Comparison of ENCODE assay signal across 39 cellular contexts in the genomic region with DNA sequence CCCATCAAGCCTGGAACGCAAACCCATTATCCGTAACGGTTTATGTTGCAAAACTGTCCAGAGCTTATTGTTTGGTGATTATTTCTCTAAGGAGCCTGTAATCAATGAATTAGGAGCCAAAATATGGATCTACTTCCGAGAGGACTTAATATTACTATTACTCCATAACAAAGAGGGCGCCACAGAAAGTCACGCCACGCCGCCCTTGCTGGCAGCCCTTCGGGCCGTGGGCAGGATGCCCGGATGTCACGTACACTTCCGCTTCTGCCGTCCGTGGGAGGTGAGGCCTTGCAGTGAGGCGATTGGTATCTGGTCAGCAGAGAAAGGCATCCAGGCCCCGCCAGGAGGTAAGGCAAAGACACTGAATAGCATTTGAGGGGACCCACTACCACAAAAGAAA. TPM values are rescaled to one million over a fixed set of nuclear protein-coding genes. Genes with fewer than 3 reads are reported as not detected.
"Had no signal": no experiment of that assay in that cellular context is flagged by ENCODE, and none has a peak within 500 bp of the region (broad histone marks: within the 10 kb centered on the region; RNA-seq: fewer than 3 reads in every experiment).

A gene with protein sequence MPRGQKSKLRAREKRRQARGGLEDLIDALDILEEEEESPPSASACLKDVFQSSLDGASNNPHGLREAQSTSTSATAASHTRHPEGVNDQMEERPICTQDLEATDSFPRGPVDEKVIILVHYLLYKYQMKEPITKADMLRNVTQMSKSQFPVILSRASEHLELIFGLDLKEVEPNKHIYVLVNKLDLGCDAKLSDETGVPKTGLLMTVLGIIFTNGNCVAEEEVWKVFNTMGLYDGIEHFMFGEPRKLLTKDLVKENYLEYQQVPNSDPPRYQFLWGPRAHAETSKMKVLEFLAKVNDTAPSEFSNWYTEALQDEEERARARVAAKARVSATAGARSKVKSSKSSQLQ (plus strand): TSS at position 301 of the 400 bp plus-strand sequence. CDS start 13,317 bp downstream, outside the sequence.

- H3K9ac ChIP-seq: KMS-11 had no signal

- H3K9me3 ChIP-seq: MG63 had no signal

- DNase-seq: Karpas-422, Kasumi-1, KG1, MG63, MM.1S, MV-4-11, NCI-H1048, NCI-H1092, NCI-H1092 treated with DMSO at 0.1 percent for 48 hours, NCI-H1105, NCI-H1105 treated with DMSO at 0.1 percent for 48 hours, NCI-H1417, NCI-H1417 treated with DMSO at 0.1 percent for 48 hours, NCI-H1436, NCI-H1436 treated with DMSO at 0.1 percent for 48 hours, NCI-H146, NCI-H1694, NCI-H1694 treated with DMSO at 0.1 percent for 48 hours, NCI-H187, NCI-H187 treated with DMSO at 0.1 percent for 48 hours, NCI-H1930, NCI-H2029, NCI-H2029 treated with DMSO at 0.1 percent for 48 hours, NCI-H2081, NCI-H2081 treated with DMSO at 0.1 percent for 48 hours, NCI-H2107, NCI-H2171, NCI-H2171 treated with DMSO at 0.1 percent for 48 hours, NCI-H2227 treated with DMSO at 0.1 percent for 48 hours, NCI-H226, NCI-H345, NCI-H446, NCI-H446 treated with DMSO at 0.1 percent for 48 hours, NCI-H510A, NCI-H510A treated with DMSO at 0.1 percent for 48 hours had no signal

- H3K4me2 ChIP-seq: KMS-11 had no signal

- H3K27ac ChIP-seq: KMS-11 had no signal

- H3K36me3 ChIP-seq: MG63 had no signal

- H3K27me3 ChIP-seq: MG63 had no signal

- H3K4me3 ChIP-seq: MG63 had no signal

RNA-seq across cellular contexts. Expression of the gene that starts here (rescaled TPM):
- total RNA-seq: LHCN-M2, MCF 10A, NCI-H460 had no signal
